Comparison of ENCODE assay signal across 1 cellular context in the genomic region with DNA sequence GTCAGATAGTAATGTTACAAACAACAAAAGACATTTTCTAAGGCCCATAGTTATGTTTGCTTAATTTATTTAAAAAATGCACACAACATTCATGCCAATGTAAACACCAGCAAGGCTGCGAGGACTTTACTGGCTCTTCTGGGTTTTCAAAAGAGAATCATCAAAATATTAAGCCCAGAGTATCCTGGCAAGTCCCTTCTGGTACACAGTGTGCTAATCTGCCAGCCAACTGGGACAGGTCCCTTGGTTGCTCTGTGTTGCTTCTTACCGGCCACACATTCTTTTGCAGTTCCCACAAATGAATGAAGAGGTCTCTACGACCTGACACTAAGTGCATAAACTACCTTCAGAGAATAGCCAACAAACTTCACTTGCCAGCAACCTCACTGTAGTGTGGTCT.
TF ChIP-seq lines count a peak whose summit lies in the region.

No MANE protein-coding gene starts in this region.

TF ChIP-seq in HepG2, 621 proteins besides CTCF, POLR2A, EP300 and RAD21 (continued from another document):
- TF ChIP-seq, protein P1, sequence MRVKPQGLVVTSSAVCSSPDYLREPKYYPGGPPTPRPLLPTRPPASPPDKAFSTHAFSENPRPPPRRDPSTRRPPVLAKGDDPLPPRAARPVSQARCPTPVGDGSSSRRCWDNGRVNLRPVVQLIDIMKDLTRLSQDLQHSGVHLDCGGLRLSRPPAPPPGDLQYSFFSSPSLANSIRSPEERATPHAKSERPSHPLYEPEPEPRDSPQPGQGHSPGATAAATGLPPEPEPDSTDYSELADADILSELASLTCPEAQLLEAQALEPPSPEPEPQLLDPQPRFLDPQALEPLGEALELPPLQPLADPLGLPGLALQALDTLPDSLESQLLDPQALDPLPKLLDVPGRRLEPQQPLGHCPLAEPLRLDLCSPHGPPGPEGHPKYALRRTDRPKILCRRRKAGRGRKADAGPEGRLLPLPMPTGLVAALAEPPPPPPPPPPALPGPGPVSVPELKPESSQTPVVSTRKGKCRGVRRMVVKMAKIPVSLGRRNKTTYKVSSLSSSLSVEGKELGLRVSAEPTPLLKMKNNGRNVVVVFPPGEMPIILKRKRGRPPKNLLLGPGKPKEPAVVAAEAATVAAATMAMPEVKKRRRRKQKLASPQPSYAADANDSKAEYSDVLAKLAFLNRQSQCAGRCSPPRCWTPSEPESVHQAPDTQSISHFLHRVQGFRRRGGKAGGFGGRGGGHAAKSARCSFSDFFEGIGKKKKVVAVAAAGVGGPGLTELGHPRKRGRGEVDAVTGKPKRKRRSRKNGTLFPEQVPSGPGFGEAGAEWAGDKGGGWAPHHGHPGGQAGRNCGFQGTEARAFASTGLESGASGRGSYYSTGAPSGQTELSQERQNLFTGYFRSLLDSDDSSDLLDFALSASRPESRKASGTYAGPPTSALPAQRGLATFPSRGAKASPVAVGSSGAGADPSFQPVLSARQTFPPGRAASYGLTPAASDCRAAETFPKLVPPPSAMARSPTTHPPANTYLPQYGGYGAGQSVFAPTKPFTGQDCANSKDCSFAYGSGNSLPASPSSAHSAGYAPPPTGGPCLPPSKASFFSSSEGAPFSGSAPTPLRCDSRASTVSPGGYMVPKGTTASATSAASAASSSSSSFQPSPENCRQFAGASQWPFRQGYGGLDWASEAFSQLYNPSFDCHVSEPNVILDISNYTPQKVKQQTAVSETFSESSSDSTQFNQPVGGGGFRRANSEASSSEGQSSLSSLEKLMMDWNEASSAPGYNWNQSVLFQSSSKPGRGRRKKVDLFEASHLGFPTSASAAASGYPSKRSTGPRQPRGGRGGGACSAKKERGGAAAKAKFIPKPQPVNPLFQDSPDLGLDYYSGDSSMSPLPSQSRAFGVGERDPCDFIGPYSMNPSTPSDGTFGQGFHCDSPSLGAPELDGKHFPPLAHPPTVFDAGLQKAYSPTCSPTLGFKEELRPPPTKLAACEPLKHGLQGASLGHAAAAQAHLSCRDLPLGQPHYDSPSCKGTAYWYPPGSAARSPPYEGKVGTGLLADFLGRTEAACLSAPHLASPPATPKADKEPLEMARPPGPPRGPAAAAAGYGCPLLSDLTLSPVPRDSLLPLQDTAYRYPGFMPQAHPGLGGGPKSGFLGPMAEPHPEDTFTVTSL (CRISPR knock-in tag; IDR thresholded peaks at IDR 0.05; ENCODE audit: borderline replicate concordance) = 0 out of 2 replicates have a peak, but pooled peaks have one; percentile 1
